Comparison of ENCODE assay signal across 1 cellular context in the genomic region with DNA sequence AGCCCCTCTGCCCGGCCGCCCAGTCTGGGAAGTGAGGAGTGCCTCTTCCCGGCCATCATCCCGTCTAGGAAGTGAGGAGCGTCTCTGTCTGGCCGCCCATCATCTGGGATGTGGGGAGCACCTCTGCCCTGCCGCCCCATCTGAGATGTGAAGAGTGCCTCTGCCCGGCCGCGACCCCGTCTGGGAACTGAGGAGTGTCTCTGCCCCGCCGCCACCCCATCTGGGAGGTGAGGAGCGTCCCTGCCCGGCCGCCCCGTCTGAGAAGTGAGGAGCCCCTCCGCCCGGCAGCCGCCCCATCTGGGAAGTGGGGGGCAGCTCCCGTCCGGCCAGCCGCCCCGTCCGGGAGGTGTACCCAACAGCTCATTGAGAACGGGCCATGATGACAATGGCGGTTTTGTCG. TPM values are rescaled to one million over a fixed set of nuclear protein-coding genes. Genes with fewer than 3 reads are reported as not detected.
"Had no signal": no experiment of that assay in that cellular context is flagged by ENCODE, and none has a peak within 500 bp of the region (broad histone marks: within the 10 kb centered on the region; RNA-seq: fewer than 3 reads in every experiment).

No MANE protein-coding gene starts in this region.

RNA-seq across cellular contexts. Expression of gene ZNF506, which starts 51.6 kb away (rescaled TPM):
- total RNA-seq: HepG2 had no signal
